ENCODE assay signal across 21 cellular contexts in the genomic region with DNA sequence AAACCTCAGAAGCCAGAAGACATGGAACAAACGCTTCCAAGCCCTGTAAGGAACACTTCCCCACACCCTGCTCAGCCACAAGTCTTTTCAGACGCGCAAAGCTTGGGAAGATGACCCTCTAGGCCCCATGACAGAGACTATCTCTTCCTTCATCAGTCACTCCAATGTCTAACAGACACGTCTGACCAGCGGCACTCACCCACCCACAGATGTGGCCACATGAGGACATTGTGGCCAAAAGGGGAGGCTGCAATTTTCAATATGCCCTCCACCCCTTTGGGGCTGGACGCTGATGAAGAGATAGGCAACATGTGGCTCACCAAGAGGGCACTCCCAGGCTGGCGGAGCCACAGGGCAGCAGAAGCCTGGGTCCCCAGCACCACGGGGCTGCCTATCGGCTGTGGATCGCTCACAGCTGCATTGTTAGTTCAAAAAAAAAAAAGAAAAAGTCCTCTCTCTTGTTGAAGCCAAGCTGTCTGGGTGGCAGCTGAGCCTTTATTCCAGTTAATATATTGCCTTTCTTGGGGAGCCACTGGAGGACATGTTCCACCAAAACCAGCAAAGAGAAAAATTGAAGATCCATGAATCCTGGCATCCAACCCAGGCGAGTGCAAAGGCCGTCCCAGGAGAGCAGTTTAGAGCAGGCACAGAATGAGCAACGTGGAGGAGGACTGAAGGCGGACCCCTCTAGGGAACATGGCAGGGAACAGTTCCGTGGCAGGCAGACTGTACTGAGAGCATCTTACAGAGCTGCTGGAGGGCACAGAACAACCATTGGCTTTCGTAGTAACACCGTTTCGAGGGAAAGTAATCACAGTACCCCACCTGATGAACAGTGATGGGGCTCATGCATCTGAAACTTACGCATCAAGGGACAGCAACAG. TPM values are rescaled to one million over a fixed set of nuclear protein-coding genes. Genes with fewer than 3 reads are reported as not detected.
DNase-seq lines count a peak whose midpoint lies in the region; ATAC-seq and TF ChIP-seq lines count a peak whose summit lies in the region.
"Had no signal": no experiment of that assay in that cellular context is flagged by ENCODE, and none has a peak within 500 bp of the region (broad histone marks: within the 10 kb centered on the region; RNA-seq: fewer than 3 reads in every experiment).

No MANE protein-coding gene starts in this region.

- ATAC-seq in activated T-helper 17 cell treated with anti-CD3 and anti-CD28 coated beads, Interleukin-2, amount 50 U/mL, for 72 hours (replicated peaks) = no peak
- peak; percentile 17 for ATAC-seq in mucosa of descending colon
- no peak for ATAC-seq in activated CD4-positive, CD25-positive, alpha-beta regulatory T cell treated with anti-CD3 and anti-CD28 coated beads, Interleukin-2, amount 50 U/mL, for 24 hours
- ATAC-seq in GM18909 (IDR thresholded peaks at IDR 0.05; ENCODE audit: poor library complexity, unreplicated experiment) = no peak

- H3K4me3 Mint-ChIP-seq in activated T-helper 17 cell treated with anti-CD3 and anti-CD28 coated beads, Interleukin-2, amount 50 U/mL, for 72 hours = no peak overlapping the region
- H3K4me3 Mint-ChIP-seq in activated CD4-positive, alpha-beta memory T cell treated with anti-CD3 and anti-CD28 coated beads for 36 hours = no peak overlapping the region
- H3K4me3 Mint-ChIP-seq in activated T-cell treated with anti-CD3 and anti-CD28 coated beads, Interleukin-2, amount 50 U/mL, for 24 hours = no peak overlapping the region
- H3K4me3 Mint-ChIP-seq: CD4-positive, CD25-positive, alpha-beta regulatory T cell had no signal

- no peaks in the 10 kb centered on the region for H3K9me3 Mint-ChIP-seq in activated T-helper 17 cell treated with anti-CD3 and anti-CD28 coated beads, Interleukin-2, amount 50 U/mL, for 72 hours
- H3K9me3 Mint-ChIP-seq in activated CD4-positive, alpha-beta memory T cell treated with anti-CD3 and anti-CD28 coated beads for 36 hours = no peaks in the 10 kb centered on the region
- no peaks in the 10 kb centered on the region for H3K9me3 Mint-ChIP-seq in activated T-cell treated with anti-CD3 and anti-CD28 coated beads, Interleukin-2, amount 50 U/mL, for 24 hours
- H3K9me3 Mint-ChIP-seq: CD4-positive, CD25-positive, alpha-beta regulatory T cell had no signal

- no peak overlapping the region for H3K4me3 ChIP-seq in mucosa of descending colon
- H3K4me3 ChIP-seq: GM23248, Peyer's patch had no signal

- intact Hi-C loops in mucosa of descending colon (cut with DNase I, micrococcal nuclease) = no loop called here
- intact Hi-C loops in activated CD4-positive, alpha-beta memory T cell treated with anti-CD3 and anti-CD28 coated beads for 36 hours (cut with micrococcal nuclease) = no loop called here

- TF ChIP-seq CTCF in mucosa of descending colon (IDR thresholded peaks at IDR 0.05) = no peak

- H3K36me3 Mint-ChIP-seq in activated T-helper 17 cell treated with anti-CD3 and anti-CD28 coated beads, Interleukin-2, amount 50 U/mL, for 72 hours (ENCODE audit: low read depth) = peaks cover 27% of the 10 kb centered on the region
- H3K36me3 Mint-ChIP-seq in activated CD4-positive, alpha-beta memory T cell treated with anti-CD3 and anti-CD28 coated beads for 36 hours = peaks cover 2% of the 10 kb centered on the region
- peaks cover 38% of the 10 kb centered on the region for H3K36me3 Mint-ChIP-seq in activated T-cell treated with anti-CD3 and anti-CD28 coated beads, Interleukin-2, amount 50 U/mL, for 24 hours (ENCODE audit: low read depth)
- H3K36me3 Mint-ChIP-seq: CD4-positive, CD25-positive, alpha-beta regulatory T cell had no signal

- H3K4me1 ChIP-seq in mucosa of descending colon (ENCODE audit: low read depth) = no peaks in the 10 kb centered on the region
- H3K4me1 ChIP-seq: Caco-2, Peyer's patch had no signal

- peak overlapping the region; percentile 46 for H3K27ac Mint-ChIP-seq in activated T-helper 17 cell treated with anti-CD3 and anti-CD28 coated beads, Interleukin-2, amount 50 U/mL, for 72 hours
- H3K27ac Mint-ChIP-seq in activated CD4-positive, alpha-beta memory T cell treated with anti-CD3 and anti-CD28 coated beads for 36 hours = no peak overlapping the region
- no peak overlapping the region for H3K27ac Mint-ChIP-seq in activated T-cell treated with anti-CD3 and anti-CD28 coated beads, Interleukin-2, amount 50 U/mL, for 24 hours

- DNase-seq in CMK (ENCODE audit: low read depth) (peak; percentile 79), OCI-M1 (lab: John Stamatoyannopoulos, UW) (peak; percentile 73), mucosa of descending colon (no peak)
- DNase-seq in activated CD4-positive, alpha-beta memory T cell treated with anti-CD3 and anti-CD28 coated beads for 36 hours = no peak
- no peak for DNase-seq in activated T-cell treated with anti-CD3 and anti-CD28 coated beads, Interleukin-2, amount 50 U/mL, for 24 hours
- DNase-seq: Caco-2; CD4-positive, CD25-positive, alpha-beta regulatory T cell; DMS 273 treated with DMSO at 0.1 percent for 48 hours; DMS79 treated with DMSO at 0.1 percent for 48 hours; GM23248; MM.1S; NCI-H1092; NCI-H1436; NCI-H187 treated with DMSO at 0.1 percent for 48 hours; NCI-H226; NCI-H524; NCI-H82; Peyer's patch had no signal

- H3K36me3 ChIP-seq in mucosa of descending colon (ENCODE audit: low read depth) = no peaks in the 10 kb centered on the region

- POLR2A ChIA-PET in activated CD4-positive, alpha-beta memory T cell treated with anti-CD3 and anti-CD28 coated beads for 36 hours (lab: Charles Lee) = no interaction called here

- no peaks in the 10 kb centered on the region for H3K27me3 Mint-ChIP-seq in activated T-helper 17 cell treated with anti-CD3 and anti-CD28 coated beads, Interleukin-2, amount 50 U/mL, for 72 hours
- H3K27me3 Mint-ChIP-seq in activated CD4-positive, alpha-beta memory T cell treated with anti-CD3 and anti-CD28 coated beads for 36 hours = no peaks in the 10 kb centered on the region
- H3K27me3 Mint-ChIP-seq in activated T-cell treated with anti-CD3 and anti-CD28 coated beads, Interleukin-2, amount 50 U/mL, for 24 hours = no peaks in the 10 kb centered on the region
- H3K27me3 Mint-ChIP-seq: CD4-positive, CD25-positive, alpha-beta regulatory T cell had no signal

- CTCF ChIA-PET in activated CD4-positive, alpha-beta memory T cell treated with anti-CD3 and anti-CD28 coated beads for 36 hours (lab: Charles Lee) = no interaction called here

- no peaks in the 10 kb centered on the region for H3K4me1 Mint-ChIP-seq in activated T-helper 17 cell treated with anti-CD3 and anti-CD28 coated beads, Interleukin-2, amount 50 U/mL, for 72 hours
- no peaks in the 10 kb centered on the region for H3K4me1 Mint-ChIP-seq in activated CD4-positive, alpha-beta memory T cell treated with anti-CD3 and anti-CD28 coated beads for 36 hours (ENCODE audit: low read depth)
- H3K4me1 Mint-ChIP-seq in activated T-cell treated with anti-CD3 and anti-CD28 coated beads, Interleukin-2, amount 50 U/mL, for 24 hours (ENCODE audit: low read depth) = no peaks in the 10 kb centered on the region

- no peaks in the 10 kb centered on the region for H3K9me3 ChIP-seq in mucosa of descending colon
- H3K9me3 ChIP-seq: Caco-2, Peyer's patch had no signal

RNA-seq across cellular contexts. Expression of gene GPR153, which starts 52.7 kb away (rescaled TPM):
- under 1 TPM; 0.39 to 0.40 TPM for total RNA-seq in activated T-helper 17 cell treated with anti-CD3 and anti-CD28 coated beads, Interleukin-2, amount 50 U/mL, for 72 hours
- 10 to 100 TPM; 20.2 to 28.3 (median 20.4) TPM for total RNA-seq in mucosa of descending colon
- total RNA-seq in activated CD4-positive, alpha-beta memory T cell treated with anti-CD3 and anti-CD28 coated beads for 36 hours = under 1 TPM; 0.17 to 0.26 TPM

Comparison
In these comparisons a context has a peak if more than half of its experiments do, and no peak if none do; other contexts are left out.
1. DNase-seq: peak in CMK (single experiment) and OCI-M1 (single experiment); none in mucosa of descending colon (0 of 3), activated CD4-positive, alpha-beta memory T cell treated with anti-CD3 and anti-CD28 coated beads for 36 hours (single experiment) and activated T-cell treated with anti-CD3 and anti-CD28 coated beads, Interleukin-2, amount 50 U/mL, for 24 hours (single experiment).
2. RNA of gene GPR153, which starts 52.7 kb away (total RNA-seq): 20.2 to 28.3 TPM in mucosa of descending colon; 0.39 to 0.40 TPM in activated T-helper 17 cell treated with anti-CD3 and anti-CD28 coated beads, Interleukin-2, amount 50 U/mL, for 72 hours and 0.17 to 0.26 TPM in activated CD4-positive, alpha-beta memory T cell treated with anti-CD3 and anti-CD28 coated beads for 36 hours; every median in the first group is over 10 times any median in the second.